1 cellular context compared by ENCODE assay signal in genomic region chr9:107945493-107945892, GRCh38.
TF ChIP-seq lines count a peak whose summit lies in the region.

No MANE protein-coding gene starts in this region.

TF ChIP-seq in K562, 482 proteins besides CTCF, POLR2A, EP300 and RAD21 (continued from another document):
- no peak for TF ChIP-seq ZMIZ1 (IDR thresholded peaks at IDR 0.05; ENCODE audit: low read depth in 2 of 2, low read length in 2 of 2)
- TF ChIP-seq ARID1B (IDR thresholded peaks at IDR 0.05) = peak; percentile 28; the same call in 1 of the 2 replicates
- TF ChIP-seq HMBOX1 (IDR thresholded peaks at IDR 0.05) = 0 out of 2 replicates have a peak, but pooled peaks have one; percentile 27
- TF ChIP-seq CBFA2T2 (conservative IDR thresholded peaks at IDR 0.05) = peak; percentile 23; the same call in 1 of the 2 replicates
- TF ChIP-seq ZNF507 (tag; conservative IDR thresholded peaks at IDR 0.05) = no peak
- no peak for TF ChIP-seq NR2C1 (IDR thresholded peaks at IDR 0.05)
- no peak for TF ChIP-seq NR2C1 (tag; IDR thresholded peaks at IDR 0.05)
- no peak for TF ChIP-seq NR2F6 (CRISPR knock-in tag; IDR thresholded peaks at IDR 0.05)
- no peak for TF ChIP-seq SIX5 (IDR thresholded peaks at IDR 0.05; ENCODE audit: borderline replicate concordance in 1 of 2, insufficient read depth in 1 of 2, low read depth in 1 of 2, low read length in 2 of 2)
- TF ChIP-seq ZNF639 (CRISPR knock-in tag; conservative IDR thresholded peaks at IDR 0.05 in 1 of 2, IDR thresholded peaks at IDR 0.05 in 1 of 2) = no peak
- peak; percentile 44; the same call in 1 of the 2 replicates for TF ChIP-seq TAL1 (IDR thresholded peaks at IDR 0.05)
